Comparison of ENCODE assay signal across 8 cellular contexts in genomic region chr7:120950026-120950538, GRCh38. TPM values are rescaled to one million over a fixed set of nuclear protein-coding genes. Genes with fewer than 3 reads are reported as not detected.
A peak's percentile ranks its signal among the peaks of the same experiment; 100 is the strongest.
DNase-seq lines count a peak whose midpoint lies in the region; ATAC-seq, FAIRE-seq and TF ChIP-seq lines count a peak whose summit lies in the region.

No MANE protein-coding gene starts in this region.

- no peaks in the 10 kb centered on the region for H3K9me3 Mint-ChIP-seq in Calu3 (ENCODE audit: low read depth, unreplicated experiment)

- H3K4me3 ChIP-seq in OCI-LY7 (ENCODE audit: low read depth, low read length, poor library complexity, severe bottlenecking) (peak overlapping the region; percentile 77), endocrine pancreas (ENCODE audit: control insufficient read depth, insufficient read depth, low read length) (peak overlapping the region; percentile 100), pancreas (peak overlapping the region; percentile 22 to 62 (median 44))

- POLR2A ChIA-PET in OCI-LY7 (lab: Charles Lee): interaction anchor here (0.6 to 0.9 kb wide), 6 partner anchors 12 to 886 kb away, joined by 3 to 8 read pairs (median 4); no protein-coding TSS in a partner anchor

- H3K36me3 Mint-ChIP-seq in Calu3 (ENCODE audit: insufficient read depth, unreplicated experiment): peaks cover 35% of the 10 kb centered on the region

- no peaks in the 10 kb centered on the region for H3K9me2 ChIP-seq in OCI-LY7 (ENCODE audit: insufficient read depth, low read length)

- intact Hi-C loops in Calu3 (cut with micrococcal nuclease; ENCODE audit: unreplicated experiment): no loop called here
- intact Hi-C loops in OCI-LY7 (cut with micrococcal nuclease; ENCODE audit: unreplicated experiment): loop anchor here (5.0 kb wide), 2 partner anchors 232 to 447 kb away; partner anchors contain the start of gene FAM3C
- intact Hi-C loops in pancreas (cut with DNase I): no loop called here

- H4K20me1 ChIP-seq in OCI-LY7 (ENCODE audit: insufficient read depth, low read length): no peaks in the 10 kb centered on the region

- BruUV-seq in Calu3 (replicated peaks; lab: Mats Ljungman, UMichigan) (TSS peak; percentile 88), OCI-LY7 (replicated peaks; lab: Mats Ljungman, UMichigan) (TSS peak; percentile 97)

- H3K27ac ChIP-seq in OCI-LY7 (ENCODE audit: low read depth, low read length, poor library complexity, severe bottlenecking) (peak overlapping the region; percentile 34), pancreas (peak overlapping the region in 3 of 4 donors; percentile 91 to 94 (median 93))

- no peaks in the 10 kb centered on the region for H3K27me3 ChIP-seq in endocrine pancreas (ENCODE audit: control insufficient read depth, insufficient read depth, low read length)
- no peaks in the 10 kb centered on the region for H3K27me3 ChIP-seq in pancreas

- peak overlapping the region; percentile 94 for H2AFZ ChIP-seq in OCI-LY7 (ENCODE audit: low read length)

- H3K36me3 ChIP-seq in OCI-LY7 (ENCODE audit: insufficient read depth, low read length) (peaks cover 27% of the 10 kb centered on the region), endocrine pancreas (ENCODE audit: control insufficient read depth, insufficient read depth, low read length) (no peaks in the 10 kb centered on the region), pancreas (peaks cover 0 to 12% (median under 1%) of the 10 kb centered on the region in 3 donors)

- no peak for ATAC-seq in pancreas

- CTCF ChIA-PET in Calu3 (lab: Charles Lee): interaction anchor here (0.7 to 1.5 kb wide), 2 partner anchors 158 to 1216 kb away, joined by 4 to 6 read pairs; no protein-coding TSS in a partner anchor
- CTCF ChIA-PET in OCI-LY7 (lab: Charles Lee; ENCODE audit: unreplicated experiment): no interaction called here

- peaks cover 9% of the 10 kb centered on the region for H3K4me1 Mint-ChIP-seq in Calu3 (ENCODE audit: low read depth, unreplicated experiment)

- H3K27ac Mint-ChIP-seq in Calu3 (ENCODE audit: unreplicated experiment): peak overlapping the region; percentile 74

- no peak for FAIRE-seq in pancreas (lab: Jason Lieb, UNC)

- H3K27me3 Mint-ChIP-seq in Calu3 (ENCODE audit: unreplicated experiment): no peaks in the 10 kb centered on the region

- peaks cover 38% of the 10 kb centered on the region for H3K79me2 ChIP-seq in OCI-LY7 (ENCODE audit: insufficient read depth, low read depth, low read length)

- H3K9me3 ChIP-seq in OCI-LY7 (ENCODE audit: low read length) (no peaks in the 10 kb centered on the region), endocrine pancreas (ENCODE audit: control insufficient read depth, low read length) (no peaks in the 10 kb centered on the region), pancreas (no peaks in the 10 kb centered on the region)

- peaks cover 14% of the 10 kb centered on the region for H3K4me1 ChIP-seq in OCI-LY7 (ENCODE audit: insufficient read depth, low read length, poor library complexity, severe bottlenecking)
- peaks cover 18% of the 10 kb centered on the region for H3K4me1 ChIP-seq in endocrine pancreas (ENCODE audit: control insufficient read depth, insufficient read depth, low read length)
- H3K4me1 ChIP-seq in pancreas: peaks cover 8 to 18% (median 18%) of the 10 kb centered on the region in 3 donors

- peak overlapping the region; percentile 49 for H3K9ac ChIP-seq in endocrine pancreas (ENCODE audit: control insufficient read depth, insufficient read depth, low read length)

- peak overlapping the region; percentile 77 for H3K4me2 ChIP-seq in OCI-LY7 (ENCODE audit: low read length)

- 1% methylated on average over 10 of the region's 10 CpGs for WGBS in pancreas, 2 donors

- H3K4me3 Mint-ChIP-seq in Calu3 (ENCODE audit: low read depth, unreplicated experiment): peak overlapping the region; percentile 66

- DNase-seq in Calu3: no peak
- peak; percentile 1 for DNase-seq in OCI-LY7 (ENCODE audit: low spot score)
- DNase-seq in pancreas: no peak
- no peak for DNase-seq in SKM-1 (lab: John Stamatoyannopoulos, UW; ENCODE audit: unreplicated experiment)
- no peak for DNase-seq in effector CD8-positive, alpha-beta T cell (lab: John Stamatoyannopoulos, UW)
- no peak for DNase-seq in stimulated activated naive CD4-positive, alpha-beta T cell treated with Interleukin-2 at 50 U/mL for 16 hours (lab: John Stamatoyannopoulos, UW)
- no peak for DNase-seq in NCI-H2029 treated with DMSO at 0.1 percent for 48 hours (lab: John Stamatoyannopoulos, UW)

- TF ChIP-seq CTCF in Calu3 (IDR thresholded peaks at IDR 0.05; ENCODE audit: unreplicated experiment) (no peak), OCI-LY7 (conservative IDR thresholded peaks at IDR 0.05; ENCODE audit: low read length) (no peak), pancreas (IDR thresholded peaks at IDR 0.05) (no peak)

RNA-seq across cellular contexts. Expression of gene ING3, which starts 0.5 kb away (rescaled TPM):
- total RNA-seq in Calu3 (2022) (9.6 and 12.2 TPM in 2 replicates), OCI-LY7 (2022) (22.2 and 22.7 TPM in 2 replicates), pancreas (10 to 100 TPM in 1 of 6 donors, 1 to 10 TPM in 5; 6.2 to 10.1 (median 7.6) TPM)
- total RNA-seq in OCI-LY7 (2014; rRNA removed; shearing (Covaris generic)): 12.5 and 21.4 TPM in 2 replicates
- 10 to 100 TPM in 1 of 2 donors, 1 to 10 TPM in 1; 6.3 to 10.8 TPM for polyA plus RNA-seq in pancreas

RNA-seq across cellular contexts. Expression of gene CPED1, which starts 38.4 kb away (rescaled TPM):
- total RNA-seq in Calu3 (2022) (0.24 and 0.76 TPM in 2 replicates), OCI-LY7 (2022) (not detected in 2 replicates), pancreas (1 to 10 TPM; 1.3 to 6.1 (median 1.9) TPM)
- total RNA-seq in OCI-LY7 (2014; rRNA removed; shearing (Covaris generic)): not detected in 2 replicates
- polyA plus RNA-seq in pancreas: under 1 TPM; 0.57 to 0.61 TPM

Comparison
In these comparisons a context has a peak if more than half of its experiments do, and no peak if none do; other contexts are left out.
1. H3K4me3 ChIP-seq: peak in every context shown above with its lines; median percentile 100 in endocrine pancreas; 77 in OCI-LY7; 44 in pancreas.